In the genomic region with DNA sequence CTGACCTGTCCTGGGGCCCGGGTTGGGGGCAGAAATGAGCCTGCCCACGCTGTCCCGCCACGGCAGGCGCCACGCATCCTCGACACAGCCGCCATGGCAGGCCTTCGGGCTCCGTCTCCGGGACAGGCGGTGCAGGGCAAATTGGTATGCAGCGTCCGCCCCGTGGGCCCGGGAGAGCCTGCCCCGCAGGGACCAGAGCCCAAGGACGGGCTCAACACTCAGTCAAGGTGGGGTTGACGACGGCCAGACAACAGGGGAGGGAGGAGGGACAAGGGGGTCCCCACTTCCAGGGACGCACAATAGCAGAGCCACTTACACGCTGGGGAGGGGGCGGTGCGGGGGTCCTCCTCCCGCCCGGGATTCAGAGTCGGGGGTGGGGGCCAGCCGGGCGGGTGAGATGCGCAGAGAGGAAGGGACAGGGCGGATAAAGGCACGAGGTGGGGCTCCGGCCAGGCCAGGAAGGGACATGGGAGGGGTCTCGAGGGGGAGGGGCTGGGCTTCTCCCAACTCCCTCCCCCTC, we compare ENCODE assay signal across 11 cellular contexts. TPM values are rescaled to one million over a fixed set of nuclear protein-coding genes. Genes with fewer than 3 reads are reported as not detected.
DNase-seq lines count a peak whose midpoint lies in the region; ATAC-seq and TF ChIP-seq lines count a peak whose summit lies in the region.
"Had no signal": no experiment of that assay in that cellular context is flagged by ENCODE, and none has a peak within 500 bp of the region (broad histone marks: within the 10 kb centered on the region; RNA-seq: fewer than 3 reads in every experiment).

No MANE protein-coding gene starts in this region.

- H3K27me3 ChIP-seq in upper lobe of right lung: no peaks in the 10 kb centered on the region

- no peak for DNase-seq in activated CD4-positive, alpha-beta T cell treated with anti-CD3 and anti-CD28 coated beads, Interleukin-2, amount 10 ng/mL, durations not matched to agents 7 days and 5 days
- no peak for DNase-seq in activated CD4-positive, alpha-beta T cell treated with anti-CD3 and anti-CD28 coated beads for 48 hours
- DNase-seq in caudate nucleus (lab: John Stamatoyannopoulos, UW): peak in 2 of 61 donors; percentile 14 to 30
- peak in 2 of 3 donors; percentile 42 to 65 for DNase-seq in mucosa of descending colon
- DNase-seq in upper lobe of right lung: no peak
- DNase-seq in DMS79 treated with DMSO at 0.1 percent for 48 hours (lab: John Stamatoyannopoulos, UW): no peak
- DNase-seq in activated effector memory CD4-positive, alpha-beta T cell treated with Interleukin-2 at 50 U/mL for 16 hours: no peak
- DNase-seq: NCI-H2029 treated with DMSO at 0.1 percent for 48 hours had no signal

- TF ChIP-seq CTCF in mucosa of descending colon (IDR thresholded peaks at IDR 0.05) (no peak), upper lobe of right lung (IDR thresholded peaks at IDR 0.05) (no peak)

- H3K4me3 Mint-ChIP-seq in activated CD4-positive, alpha-beta T cell treated with anti-CD3 and anti-CD28 coated beads, Interleukin-2, amount 10 ng/mL, durations not matched to agents 7 days and 5 days: peak overlapping the region; percentile 25

- H3K27ac Mint-ChIP-seq in activated CD4-positive, alpha-beta T cell treated with anti-CD3 and anti-CD28 coated beads, Interleukin-2, amount 10 ng/mL, durations not matched to agents 7 days and 5 days: no peak overlapping the region

- intact Hi-C loops in mucosa of descending colon (cut with DNase I, micrococcal nuclease): no loop called here
- intact Hi-C loops in upper lobe of right lung (cut with DNase I): no loop called here

- CTCF ChIA-PET in activated CD4-positive, alpha-beta T cell treated with anti-CD3 and anti-CD28 coated beads, Interleukin-2, amount 10 ng/mL, durations not matched to agents 7 days and 5 days (lab: Charles Lee): interaction anchor here (1.7 kb wide), 1 partner anchor 55 kb away, joined by 6 read pairs; no protein-coding TSS in a partner anchor

- ATAC-seq in mucosa of descending colon (no peak), upper lobe of right lung (no peak), HG03196 (IDR thresholded peaks at IDR 0.05; ENCODE audit: unreplicated experiment) (no peak)

- H3K27me3 Mint-ChIP-seq in activated CD4-positive, alpha-beta T cell treated with anti-CD3 and anti-CD28 coated beads, Interleukin-2, amount 10 ng/mL, durations not matched to agents 7 days and 5 days: peaks cover 4% of the 10 kb centered on the region

- H3K27ac ChIP-seq in caudate nucleus (ENCODE audit: low read depth, low read length) (peak overlapping the region; percentile 62), upper lobe of right lung (no peak overlapping the region)

- no peaks in the 10 kb centered on the region for H3K9me3 Mint-ChIP-seq in activated CD4-positive, alpha-beta T cell treated with anti-CD3 and anti-CD28 coated beads, Interleukin-2, amount 10 ng/mL, durations not matched to agents 7 days and 5 days
- H3K9me3 Mint-ChIP-seq: dendritic cell treated with granulocyte-macrophage colony-stimulating factor and Interleukin-4, amounts not matched to agents 40 ng/mL and 50 ng/mL, for 4 days; stimulated activated naive CD8-positive, alpha-beta T cell treated with anti-CD3 and anti-CD28 coated beads, Interleukin-15, Interleukin-2, amounts not matched to agents 100 ng/mL and 50 ng/mL, for 24 hours had no signal

- POLR2A ChIA-PET in activated CD4-positive, alpha-beta T cell treated with anti-CD3 and anti-CD28 coated beads, Interleukin-2, amount 10 ng/mL, durations not matched to agents 7 days and 5 days (lab: Charles Lee): no interaction called here

- no peaks in the 10 kb centered on the region for H3K36me3 ChIP-seq in mucosa of descending colon (ENCODE audit: low read depth)
- peaks cover 13% of the 10 kb centered on the region for H3K36me3 ChIP-seq in upper lobe of right lung

- H3K36me3 Mint-ChIP-seq in activated CD4-positive, alpha-beta T cell treated with anti-CD3 and anti-CD28 coated beads, Interleukin-2, amount 10 ng/mL, durations not matched to agents 7 days and 5 days (ENCODE audit: low read depth): peaks cover 8% of the 10 kb centered on the region

- no peak overlapping the region for H3K4me3 ChIP-seq in mucosa of descending colon
- H3K4me3 ChIP-seq in upper lobe of right lung: peak overlapping the region; percentile 40

- H3K4me1 Mint-ChIP-seq in activated CD4-positive, alpha-beta T cell treated with anti-CD3 and anti-CD28 coated beads, Interleukin-2, amount 10 ng/mL, durations not matched to agents 7 days and 5 days: peaks cover 27% of the 10 kb centered on the region

- H3K9me3 ChIP-seq in mucosa of descending colon (no peaks in the 10 kb centered on the region), upper lobe of right lung (no peaks in the 10 kb centered on the region)

- peaks cover 23% of the 10 kb centered on the region for H3K4me1 ChIP-seq in mucosa of descending colon (ENCODE audit: low read depth)
- peaks cover 30% of the 10 kb centered on the region for H3K4me1 ChIP-seq in upper lobe of right lung

RNA-seq across cellular contexts. Expression of a gene that starts 1.2 kb away (rescaled TPM):
- not detected for total RNA-seq in activated CD4-positive, alpha-beta T cell treated with anti-CD3 and anti-CD28 coated beads, Interleukin-2, amount 10 ng/mL, durations not matched to agents 7 days and 5 days
- total RNA-seq in mucosa of descending colon (10 to 100 TPM in 1 of 3 donors, 1 to 10 TPM in 1, under 1 TPM in 1; 0.69 to 28.3 (median 1.9) TPM), upper lobe of right lung (1.2 TPM)

RNA-seq across cellular contexts. Expression of a gene that starts 4.6 kb away (rescaled TPM):
- 10 to 100 TPM; 18.6 to 19.1 TPM for total RNA-seq in activated CD4-positive, alpha-beta T cell treated with anti-CD3 and anti-CD28 coated beads, Interleukin-2, amount 10 ng/mL, durations not matched to agents 7 days and 5 days
- 10 to 100 TPM; 10.7 to 22.1 (median 14.7) TPM for total RNA-seq in mucosa of descending colon
- total RNA-seq in upper lobe of right lung: 28.9 TPM

RNA-seq across cellular contexts. Expression of a gene that starts 10.1 kb away (rescaled TPM):
- 1 to 10 TPM in 1 of 2 experiments, under 1 TPM in 1; 0.79 to 1.4 TPM for total RNA-seq in activated CD4-positive, alpha-beta T cell treated with anti-CD3 and anti-CD28 coated beads, Interleukin-2, amount 10 ng/mL, durations not matched to agents 7 days and 5 days
- total RNA-seq in mucosa of descending colon (under 1 TPM in 1 of 3 donors, not detected in 2; 0.79 TPM), upper lobe of right lung (1.2 TPM)

RNA-seq across cellular contexts. Expression of a gene that starts 18.8 kb away (rescaled TPM):
- total RNA-seq in activated CD4-positive, alpha-beta T cell treated with anti-CD3 and anti-CD28 coated beads, Interleukin-2, amount 10 ng/mL, durations not matched to agents 7 days and 5 days: 10 to 100 TPM; 44.0 to 59.9 TPM
- 10 to 100 TPM; 55.5 to 80.4 (median 63.4) TPM for total RNA-seq in mucosa of descending colon
- 49.8 TPM for total RNA-seq in upper lobe of right lung

RNA-seq across cellular contexts. Expression of a gene that starts 21.0 kb away (rescaled TPM):
- 10 to 100 TPM; 44.1 to 45.6 TPM for total RNA-seq in activated CD4-positive, alpha-beta T cell treated with anti-CD3 and anti-CD28 coated beads, Interleukin-2, amount 10 ng/mL, durations not matched to agents 7 days and 5 days
- total RNA-seq in mucosa of descending colon (10 to 100 TPM; 31.5 to 49.2 (median 41.7) TPM), upper lobe of right lung (36.4 TPM)

Comparison
In these comparisons a context has a peak if more than half of its experiments do, and no peak if none do; other contexts are left out.
1. DNase-seq: peak in mucosa of descending colon (2 of 3); none in activated CD4-positive, alpha-beta T cell treated with anti-CD3 and anti-CD28 coated beads, Interleukin-2, amount 10 ng/mL, durations not matched to agents 7 days and 5 days (single experiment), activated CD4-positive, alpha-beta T cell treated with anti-CD3 and anti-CD28 coated beads for 48 hours (single experiment), upper lobe of right lung (single experiment), DMS79 treated with DMSO at 0.1 percent for 48 hours (single experiment) and activated effector memory CD4-positive, alpha-beta T cell treated with Interleukin-2 at 50 U/mL for 16 hours (single experiment).